15 cellular contexts compared by ENCODE assay signal in genomic region chr5:140292212-140293040, GRCh38. TPM values are rescaled to one million over a fixed set of nuclear protein-coding genes. Genes with fewer than 3 reads are reported as not detected.
A peak's percentile ranks its signal among the peaks of the same experiment; 100 is the strongest.
DNase-seq lines count a peak whose midpoint lies in the region; ATAC-seq and TF ChIP-seq lines count a peak whose summit lies in the region.
"Had no signal": no experiment of that assay in that cellular context is flagged by ENCODE, and none has a peak within 500 bp of the region (broad histone marks: within the 10 kb centered on the region; RNA-seq: fewer than 3 reads in every experiment).

No MANE protein-coding gene starts in this region.

- H3K27ac ChIP-seq in RWPE2 (ENCODE audit: poor library complexity, severe bottlenecking), result peak overlapping the region; percentile 41
- H3K27ac ChIP-seq in esophagus squamous epithelium, result peak overlapping the region in 3 of 4 donors; percentile 31 to 65 (median 44)
- H3K27ac ChIP-seq in parathyroid adenoma, result peak overlapping the region; percentile 40
- no peak overlapping the region for H3K27ac ChIP-seq in suprapubic skin

- ATAC-seq in RWPE2 (ENCODE audit: low read depth), result peak; percentile 54
- ATAC-seq in GM21786 (IDR thresholded peaks at IDR 0.05; ENCODE audit: unreplicated experiment), result no peak
- ATAC-seq: activated CD4-positive, CD25-positive, alpha-beta regulatory T cell treated with anti-CD3 and anti-CD28 coated beads, Interleukin-2, amount 50 U/mL, for 24 hours had no signal

- intact Hi-C loops in esophagus squamous epithelium (cut with DNase I), result no loop called here

- TF ChIP-seq POLR2A in esophagus squamous epithelium (IDR thresholded peaks at IDR 0.05) (no peak), suprapubic skin (IDR thresholded peaks at IDR 0.05) (no peak)

- H2AFZ ChIP-seq in parathyroid adenoma, result no peak overlapping the region

- H3K27me3 ChIP-seq in RWPE2 (ENCODE audit: insufficient read depth, poor library complexity, severe bottlenecking), result peaks cover 3% of the 10 kb centered on the region
- no peaks in the 10 kb centered on the region for H3K27me3 ChIP-seq in esophagus squamous epithelium
- H3K27me3 ChIP-seq in parathyroid adenoma (ENCODE audit: control insufficient read depth, insufficient read depth, low read length), result no peaks in the 10 kb centered on the region
- H3K27me3 ChIP-seq in suprapubic skin, result no peaks in the 10 kb centered on the region
- H3K27me3 ChIP-seq: BLaER1 treated with 17β-estradiol and CSF1 and Interleukin-3, amounts not matched to agents 10 nM and 100 nM had no signal

- H3K4me3 ChIP-seq in RWPE2 (ENCODE audit: severe bottlenecking), result no peak overlapping the region
- no peak overlapping the region for H3K4me3 ChIP-seq in esophagus squamous epithelium
- no peak overlapping the region for H3K4me3 ChIP-seq in parathyroid adenoma (ENCODE audit: low read depth, low read length)
- no peak overlapping the region for H3K4me3 ChIP-seq in suprapubic skin
- H3K4me3 ChIP-seq: BLaER1 treated with 17β-estradiol and CSF1 and Interleukin-3, amounts not matched to agents 10 nM and 100 nM had no signal

- H3K36me3 ChIP-seq in RWPE2 (ENCODE audit: low read depth) (peaks cover 26% of the 10 kb centered on the region), esophagus squamous epithelium (peaks cover 0 to 5% (median 0%) of the 10 kb centered on the region in 3 donors), parathyroid adenoma (ENCODE audit: control insufficient read depth, insufficient read depth, low read length) (no peaks in the 10 kb centered on the region), suprapubic skin (no peaks in the 10 kb centered on the region)

- peaks cover 53% of the 10 kb centered on the region for H3K4me1 ChIP-seq in RWPE2 (ENCODE audit: insufficient read depth, poor library complexity, severe bottlenecking)
- peaks cover 0 to 39% (median 11%) of the 10 kb centered on the region in 3 donors for H3K4me1 ChIP-seq in esophagus squamous epithelium
- H3K4me1 ChIP-seq in parathyroid adenoma, result no peaks in the 10 kb centered on the region
- H3K4me1 ChIP-seq in suprapubic skin, result peaks cover 22% of the 10 kb centered on the region

- H3K4me2 ChIP-seq in parathyroid adenoma (ENCODE audit: low read length), result no peak overlapping the region

- no peak for TF ChIP-seq CTCF in RWPE2 (IDR thresholded peaks at IDR 0.05; ENCODE audit: poor library complexity, severe bottlenecking)
- TF ChIP-seq CTCF in esophagus squamous epithelium (IDR thresholded peaks at IDR 0.05), result no peak
- no peak for TF ChIP-seq CTCF in parathyroid adenoma (IDR thresholded peaks at IDR 0.05)
- no peak for TF ChIP-seq CTCF in suprapubic skin (IDR thresholded peaks at IDR 0.05)

- TF ChIP-seq EP300 in suprapubic skin (IDR thresholded peaks at IDR 0.05), result no peak

- H3K79me2 ChIP-seq in parathyroid adenoma, result peaks cover 43% of the 10 kb centered on the region

- H3K9me3 ChIP-seq in RWPE2 (ENCODE audit: severe bottlenecking), result no peaks in the 10 kb centered on the region
- H3K9me3 ChIP-seq in esophagus squamous epithelium, result no peaks in the 10 kb centered on the region
- H3K9me3 ChIP-seq in parathyroid adenoma (ENCODE audit: control insufficient read depth, low read length), result no peaks in the 10 kb centered on the region
- no peaks in the 10 kb centered on the region for H3K9me3 ChIP-seq in suprapubic skin
- H3K9me3 ChIP-seq: BLaER1 treated with 17β-estradiol and CSF1 and Interleukin-3, amounts not matched to agents 10 nM and 100 nM had no signal

- DNase-seq in EH (ENCODE audit: low read depth), result peak; percentile 44
- no peak for DNase-seq in RWPE2 (ENCODE audit: low spot score)
- no peak for DNase-seq in esophagus squamous epithelium (lab: John Stamatoyannopoulos, UW)
- no peak for DNase-seq in suprapubic skin (ENCODE audit: low spot score in 2 of 2)
- DNase-seq in amniotic stem cell (lab: John Stamatoyannopoulos, UW), result no peak
- no peak for DNase-seq in NCI-H2171 (lab: John Stamatoyannopoulos, UW)
- DNase-seq: activated gamma-delta T cell; cortex of kidney; NCI-H510A treated with DMSO at 0.1 percent for 48 hours; occipital lobe; stimulated activated CD4-positive, alpha-beta T cell treated with anti-CD3 and anti-CD28 coated beads, Interleukin-2, amount 100 ng/mL, for 48 hours had no signal

- 71 to 89% methylated on average over 1 of the region's 1 CpG for WGBS in esophagus squamous epithelium, 2 donors
- WGBS in suprapubic skin, result 93% methylated on average over 1 of the region's 1 CpG

- no peak overlapping the region for H3K9ac ChIP-seq in parathyroid adenoma
- H3K9ac ChIP-seq: BLaER1 treated with 17β-estradiol and CSF1 and Interleukin-3, amounts not matched to agents 10 nM and 100 nM had no signal

RNA-seq across cellular contexts. Expression of gene PFDN1, which starts 10.5 kb away (rescaled TPM):
- 10 to 100 TPM; 38.1 to 67.5 (median 60.4) TPM for total RNA-seq in esophagus squamous epithelium
- 10 to 100 TPM; 58.7 to 91.7 (median 76.2) TPM for total RNA-seq in suprapubic skin

RNA-seq across cellular contexts. Expression of gene HBEGF, which starts 54.0 kb away (rescaled TPM):
- total RNA-seq in esophagus squamous epithelium (10 to 100 TPM; 24.6 to 72.4 (median 42.1) TPM), suprapubic skin (100 to 1,000 TPM in 1 of 4 donors, 10 to 100 TPM in 3; 19.6 to 189 (median 74.8) TPM)
